Comparison of ENCODE assay signal across 1 cellular context in the genomic region with DNA sequence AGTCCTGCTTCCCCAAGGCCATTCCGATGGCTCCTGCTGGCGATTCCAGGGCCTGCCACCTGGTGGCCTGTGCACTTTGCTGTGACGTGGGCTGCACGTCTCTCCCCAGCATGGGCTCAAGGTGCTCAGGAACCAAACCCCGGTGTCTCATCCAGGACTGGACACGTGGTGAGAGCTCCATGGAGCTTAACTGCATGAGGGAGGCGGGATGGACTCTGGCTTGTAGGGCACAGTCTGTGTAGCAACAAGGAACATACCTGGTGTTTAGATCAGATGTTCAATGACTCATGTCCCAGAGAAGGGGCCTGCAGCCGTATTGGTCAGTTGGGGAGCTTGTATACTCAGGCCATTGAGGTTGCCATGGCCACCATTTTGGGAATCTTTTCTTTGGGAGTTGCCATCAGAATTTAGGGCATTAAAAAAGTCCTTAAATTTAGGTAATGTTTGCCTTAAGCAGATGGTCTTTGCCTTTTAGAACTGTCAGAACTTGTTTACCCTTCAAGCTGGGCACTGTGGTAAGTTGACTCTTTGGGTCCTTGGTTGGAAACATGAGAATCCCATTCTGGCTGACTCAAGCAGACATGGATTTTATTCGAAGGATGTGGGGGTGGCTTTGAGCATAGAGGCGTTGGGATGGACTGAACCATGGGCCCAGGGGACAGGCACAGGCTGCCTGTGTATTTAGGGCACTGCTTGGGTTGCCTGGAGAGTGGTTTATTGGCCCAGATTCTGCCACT.
A peak's percentile ranks its signal among the peaks of the same experiment; 100 is the strongest.
TF ChIP-seq lines count a peak whose summit lies in the region.

No MANE protein-coding gene starts in this region.

TF ChIP-seq in HepG2, 621 proteins besides CTCF, POLR2A, EP300 and RAD21 (continued from another document and continues in another):
- TF ChIP-seq ZNF580 (CRISPR knock-in tag; IDR thresholded peaks at IDR 0.05; ENCODE audit: borderline replicate concordance, low read depth), result peak; percentile 97; the same call in 1 of the 2 replicates
- no peak; the same call in 1 of the 2 replicates for TF ChIP-seq CC2D1A (CRISPR knock-in tag; IDR thresholded peaks at IDR 0.05)
- TF ChIP-seq ZNF33B (CRISPR knock-in tag; IDR thresholded peaks at IDR 0.05), result peak; percentile 81; the same call in 1 of the 2 replicates
- TF ChIP-seq ZNF614 (CRISPR knock-in tag; IDR thresholded peaks at IDR 0.05; ENCODE audit: borderline replicate concordance), result peak; percentile 95; the same call in 1 of the 2 replicates
- TF ChIP-seq GFI1 (CRISPR knock-in tag; IDR thresholded peaks at IDR 0.05; ENCODE audit: borderline replicate concordance), result peak; percentile 54; the same call in 1 of the 2 replicates
- TF ChIP-seq ATAD3A (CRISPR knock-in tag; IDR thresholded peaks at IDR 0.05), result no peak
- peak; percentile 80 for TF ChIP-seq CEBPG (CRISPR knock-in tag; IDR thresholded peaks at IDR 0.05)
- no peak for TF ChIP-seq HDAC6 (IDR thresholded peaks at IDR 0.05; ENCODE audit: low read depth, low read length)
- TF ChIP-seq ZNF383 (CRISPR knock-in tag; IDR thresholded peaks at IDR 0.05; ENCODE audit: borderline replicate concordance), result 0 out of 2 replicates have a peak, but pooled peaks have one; percentile 45
- TF ChIP-seq ZNF674 (CRISPR knock-in tag; IDR thresholded peaks at IDR 0.05; ENCODE audit: low read depth), result no peak
- peak; percentile 40; the same call in 1 of the 2 replicates for TF ChIP-seq CBFB (CRISPR knock-in tag; IDR thresholded peaks at IDR 0.05)
- peak; percentile 86 for TF ChIP-seq ZMAT3 (CRISPR knock-in tag; conservative IDR thresholded peaks at IDR 0.05)
- TF ChIP-seq SPEN (CRISPR knock-in tag; IDR thresholded peaks at IDR 0.05; ENCODE audit: low read depth), result peak; percentile 61; the same call in 1 of the 2 replicates
- no peak for TF ChIP-seq ZNF615 (CRISPR knock-in tag; IDR thresholded peaks at IDR 0.05; ENCODE audit: borderline replicate concordance)
- TF ChIP-seq, protein P1, sequence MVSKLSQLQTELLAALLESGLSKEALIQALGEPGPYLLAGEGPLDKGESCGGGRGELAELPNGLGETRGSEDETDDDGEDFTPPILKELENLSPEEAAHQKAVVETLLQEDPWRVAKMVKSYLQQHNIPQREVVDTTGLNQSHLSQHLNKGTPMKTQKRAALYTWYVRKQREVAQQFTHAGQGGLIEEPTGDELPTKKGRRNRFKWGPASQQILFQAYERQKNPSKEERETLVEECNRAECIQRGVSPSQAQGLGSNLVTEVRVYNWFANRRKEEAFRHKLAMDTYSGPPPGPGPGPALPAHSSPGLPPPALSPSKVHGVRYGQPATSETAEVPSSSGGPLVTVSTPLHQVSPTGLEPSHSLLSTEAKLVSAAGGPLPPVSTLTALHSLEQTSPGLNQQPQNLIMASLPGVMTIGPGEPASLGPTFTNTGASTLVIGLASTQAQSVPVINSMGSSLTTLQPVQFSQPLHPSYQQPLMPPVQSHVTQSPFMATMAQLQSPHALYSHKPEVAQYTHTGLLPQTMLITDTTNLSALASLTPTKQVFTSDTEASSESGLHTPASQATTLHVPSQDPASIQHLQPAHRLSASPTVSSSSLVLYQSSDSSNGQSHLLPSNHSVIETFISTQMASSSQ (IDR thresholded peaks at IDR 0.05; ENCODE audit: low read depth), result no peak
- TF ChIP-seq, protein P1 (CRISPR knock-in tag; IDR thresholded peaks at IDR 0.05; ENCODE audit: borderline replicate concordance), result 0 out of 2 replicates have a peak, but pooled peaks have one; percentile 65
- no peak for TF ChIP-seq TRAFD1 (CRISPR knock-in tag; IDR thresholded peaks at IDR 0.05; ENCODE audit: borderline replicate concordance)
- no peak for TF ChIP-seq CENPT (CRISPR knock-in tag; IDR thresholded peaks at IDR 0.05; ENCODE audit: low read depth)
- TF ChIP-seq HOXA3 (CRISPR knock-in tag; IDR thresholded peaks at IDR 0.05), result peak; percentile 96
- peak; percentile 67; the same call in 1 of the 2 replicates for TF ChIP-seq ZNF460 (CRISPR knock-in tag; IDR thresholded peaks at IDR 0.05; ENCODE audit: borderline replicate concordance)
- TF ChIP-seq ZKSCAN5 (CRISPR knock-in tag; IDR thresholded peaks at IDR 0.05), result peak; percentile 55; the same call in 1 of the 2 replicates
- peak; percentile 95 for TF ChIP-seq ERF (CRISPR knock-in tag; IDR thresholded peaks at IDR 0.05)
- TF ChIP-seq ZNF430 (CRISPR knock-in tag; IDR thresholded peaks at IDR 0.05), result peak; percentile 94
- peak; percentile 68 for TF ChIP-seq KMT2B (CRISPR knock-in tag; IDR thresholded peaks at IDR 0.05)
- peak; percentile 92; the same call in 1 of the 2 replicates for TF ChIP-seq ZSCAN21 (CRISPR knock-in tag; IDR thresholded peaks at IDR 0.05; ENCODE audit: borderline replicate concordance)
- TF ChIP-seq, protein P2, sequence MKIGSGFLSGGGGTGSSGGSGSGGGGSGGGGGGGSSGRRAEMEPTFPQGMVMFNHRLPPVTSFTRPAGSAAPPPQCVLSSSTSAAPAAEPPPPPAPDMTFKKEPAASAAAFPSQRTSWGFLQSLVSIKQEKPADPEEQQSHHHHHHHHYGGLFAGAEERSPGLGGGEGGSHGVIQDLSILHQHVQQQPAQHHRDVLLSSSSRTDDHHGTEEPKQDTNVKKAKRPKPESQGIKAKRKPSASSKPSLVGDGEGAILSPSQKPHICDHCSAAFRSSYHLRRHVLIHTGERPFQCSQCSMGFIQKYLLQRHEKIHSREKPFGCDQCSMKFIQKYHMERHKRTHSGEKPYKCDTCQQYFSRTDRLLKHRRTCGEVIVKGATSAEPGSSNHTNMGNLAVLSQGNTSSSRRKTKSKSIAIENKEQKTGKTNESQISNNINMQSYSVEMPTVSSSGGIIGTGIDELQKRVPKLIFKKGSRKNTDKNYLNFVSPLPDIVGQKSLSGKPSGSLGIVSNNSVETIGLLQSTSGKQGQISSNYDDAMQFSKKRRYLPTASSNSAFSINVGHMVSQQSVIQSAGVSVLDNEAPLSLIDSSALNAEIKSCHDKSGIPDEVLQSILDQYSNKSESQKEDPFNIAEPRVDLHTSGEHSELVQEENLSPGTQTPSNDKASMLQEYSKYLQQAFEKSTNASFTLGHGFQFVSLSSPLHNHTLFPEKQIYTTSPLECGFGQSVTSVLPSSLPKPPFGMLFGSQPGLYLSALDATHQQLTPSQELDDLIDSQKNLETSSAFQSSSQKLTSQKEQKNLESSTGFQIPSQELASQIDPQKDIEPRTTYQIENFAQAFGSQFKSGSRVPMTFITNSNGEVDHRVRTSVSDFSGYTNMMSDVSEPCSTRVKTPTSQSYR (CRISPR knock-in tag; IDR thresholded peaks at IDR 0.05; ENCODE audit: borderline replicate concordance), result peak; percentile 54; the same call in 1 of the 2 replicates
- TF ChIP-seq RFX1 (IDR thresholded peaks at IDR 0.05), result peak; percentile 96
- TF ChIP-seq FOSL1 (CRISPR knock-in tag; IDR thresholded peaks at IDR 0.05; ENCODE audit: borderline replicate concordance), result peak; percentile 85; the same call in 1 of the 2 replicates
- TF ChIP-seq ZBTB21 (CRISPR knock-in tag; IDR thresholded peaks at IDR 0.05), result peak; percentile 83; the same call in 1 of the 2 replicates
- peak; percentile 86; the same call in 1 of the 2 replicates for TF ChIP-seq ZSCAN31 (CRISPR knock-in tag; IDR thresholded peaks at IDR 0.05; ENCODE audit: low read depth)
- TF ChIP-seq, protein P3, sequence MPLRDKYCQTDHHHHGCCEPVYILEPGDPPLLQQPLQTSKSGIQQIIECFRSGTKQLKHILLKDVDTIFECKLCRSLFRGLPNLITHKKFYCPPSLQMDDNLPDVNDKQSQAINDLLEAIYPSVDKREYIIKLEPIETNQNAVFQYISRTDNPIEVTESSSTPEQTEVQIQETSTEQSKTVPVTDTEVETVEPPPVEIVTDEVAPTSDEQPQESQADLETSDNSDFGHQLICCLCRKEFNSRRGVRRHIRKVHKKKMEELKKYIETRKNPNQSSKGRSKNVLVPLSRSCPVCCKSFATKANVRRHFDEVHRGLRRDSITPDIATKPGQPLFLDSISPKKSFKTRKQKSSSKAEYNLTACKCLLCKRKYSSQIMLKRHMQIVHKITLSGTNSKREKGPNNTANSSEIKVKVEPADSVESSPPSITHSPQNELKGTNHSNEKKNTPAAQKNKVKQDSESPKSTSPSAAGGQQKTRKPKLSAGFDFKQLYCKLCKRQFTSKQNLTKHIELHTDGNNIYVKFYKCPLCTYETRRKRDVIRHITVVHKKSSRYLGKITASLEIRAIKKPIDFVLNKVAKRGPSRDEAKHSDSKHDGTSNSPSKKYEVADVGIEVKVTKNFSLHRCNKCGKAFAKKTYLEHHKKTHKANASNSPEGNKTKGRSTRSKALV (CRISPR knock-in tag; IDR thresholded peaks at IDR 0.05), result peak; percentile 85
- TF ChIP-seq ZFP1 (CRISPR knock-in tag; IDR thresholded peaks at IDR 0.05), result peak; percentile 46; the same call in 1 of the 2 replicates
- TF ChIP-seq, protein P4, sequence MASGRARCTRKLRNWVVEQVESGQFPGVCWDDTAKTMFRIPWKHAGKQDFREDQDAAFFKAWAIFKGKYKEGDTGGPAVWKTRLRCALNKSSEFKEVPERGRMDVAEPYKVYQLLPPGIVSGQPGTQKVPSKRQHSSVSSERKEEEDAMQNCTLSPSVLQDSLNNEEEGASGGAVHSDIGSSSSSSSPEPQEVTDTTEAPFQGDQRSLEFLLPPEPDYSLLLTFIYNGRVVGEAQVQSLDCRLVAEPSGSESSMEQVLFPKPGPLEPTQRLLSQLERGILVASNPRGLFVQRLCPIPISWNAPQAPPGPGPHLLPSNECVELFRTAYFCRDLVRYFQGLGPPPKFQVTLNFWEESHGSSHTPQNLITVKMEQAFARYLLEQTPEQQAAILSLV (CRISPR knock-in tag; IDR thresholded peaks at IDR 0.05; ENCODE audit: borderline replicate concordance), result peak; percentile 82
- TF ChIP-seq ZZZ3 (CRISPR knock-in tag; IDR thresholded peaks at IDR 0.05; ENCODE audit: borderline replicate concordance), result peak; percentile 64; the same call in 1 of the 2 replicates
- peak; percentile 74 for TF ChIP-seq TBL1XR1 (IDR thresholded peaks at IDR 0.05; ENCODE audit: borderline replicate concordance, low read length, partially characterized antibody)
- TF ChIP-seq NFE2L1 (CRISPR knock-in tag; IDR thresholded peaks at IDR 0.05; ENCODE audit: borderline replicate concordance), result no peak
- TF ChIP-seq ZKSCAN8 (CRISPR knock-in tag; IDR thresholded peaks at IDR 0.05; ENCODE audit: borderline replicate concordance), result peak; percentile 93; the same call in 1 of the 2 replicates
- peak; percentile 88 for TF ChIP-seq ZNF335 (CRISPR knock-in tag; IDR thresholded peaks at IDR 0.05)
- TF ChIP-seq NFKB2 (CRISPR knock-in tag; IDR thresholded peaks at IDR 0.05; ENCODE audit: borderline replicate concordance), result peak; percentile 90
- TF ChIP-seq TBX2 (CRISPR knock-in tag; IDR thresholded peaks at IDR 0.05; ENCODE audit: borderline replicate concordance), result peak; percentile 83
- peak; percentile 58 for TF ChIP-seq ZNF629 (CRISPR knock-in tag; conservative IDR thresholded peaks at IDR 0.05)
- 0 out of 2 replicates have a peak, but pooled peaks have one; percentile 56 for TF ChIP-seq DMTF1 (CRISPR knock-in tag; IDR thresholded peaks at IDR 0.05)
- TF ChIP-seq DNMT3B (CRISPR knock-in tag; conservative IDR thresholded peaks at IDR 0.05), result peak; percentile 29; the same call in 1 of the 2 replicates
- 0 out of 2 replicates have a peak, but pooled peaks have one; percentile 78 for TF ChIP-seq ZNF274 (CRISPR knock-in tag; IDR thresholded peaks at IDR 0.05)
- TF ChIP-seq PITX1 (CRISPR knock-in tag; IDR thresholded peaks at IDR 0.05), result peak; percentile 97
- peak; percentile 92; the same call in 1 of the 2 replicates for TF ChIP-seq MIER3 (CRISPR knock-in tag; IDR thresholded peaks at IDR 0.05; ENCODE audit: borderline replicate concordance)
- TF ChIP-seq ZNF354B (CRISPR knock-in tag; IDR thresholded peaks at IDR 0.05), result no peak
- TF ChIP-seq ELF1 (CRISPR knock-in tag; IDR thresholded peaks at IDR 0.05), result peak; percentile 78
- peak in 1 of 2 experiments; percentile 96; a peak in 2 of 4 replicates for TF ChIP-seq KLF16 (CRISPR knock-in tag; IDR thresholded peaks at IDR 0.05)
- peak; percentile 88; the same call in 1 of the 2 replicates for TF ChIP-seq ZNF317 (CRISPR knock-in tag; IDR thresholded peaks at IDR 0.05)
- peak; percentile 22; the same call in 1 of the 2 replicates for TF ChIP-seq NKX3-1 (CRISPR knock-in tag; IDR thresholded peaks at IDR 0.05)
